Comparison of ENCODE assay signal across 1 cellular context in genomic region chr17:69732272-69732671, GRCh38.
TF ChIP-seq lines count a peak whose summit lies in the region.

No MANE protein-coding gene starts in this region.

TF ChIP-seq in GM12891, 5 proteins besides CTCF, POLR2A, EP300 and RAD21:
- TF ChIP-seq SPI1 (IDR thresholded peaks at IDR 0.05; ENCODE audit: low read depth, low read length), result no peak
- TF ChIP-seq PAX5 (IDR thresholded peaks at IDR 0.05; ENCODE audit: insufficient read depth, low read length, severe bottlenecking), result no peak
- TF ChIP-seq POU2F2 (IDR thresholded peaks at IDR 0.05; ENCODE audit: low read depth, low read length), result no peak
- no peak for TF ChIP-seq TAF1 (IDR thresholded peaks at IDR 0.05; ENCODE audit: low read depth, low read length)
- no peak for TF ChIP-seq POLR2AphosphoS5 (IDR thresholded peaks at IDR 0.05; ENCODE audit: low read depth, low read length)
